ENCODE assay signal across 5 cellular contexts in genomic region chr2:166455823-166456222, GRCh38. TPM values are rescaled to one million over a fixed set of nuclear protein-coding genes. Genes with fewer than 3 reads are reported as not detected.
"Had no signal": no experiment of that assay in that cellular context is flagged by ENCODE, and none has a peak within 500 bp of the region (broad histone marks: within the 10 kb centered on the region; RNA-seq: fewer than 3 reads in every experiment).

No MANE protein-coding gene starts in this region.

RNA-seq across cellular contexts. Expression of gene SCN7A, which starts 38.2 kb away (rescaled TPM):
- total RNA-seq: lung microvascular endothelial cell, mammary epithelial cell had no signal
- polyA plus RNA-seq: immature natural killer cell; keratinocyte; mammary epithelial cell; naive thymus-derived CD4-positive, alpha-beta T cell had no signal
